In the genomic region with DNA sequence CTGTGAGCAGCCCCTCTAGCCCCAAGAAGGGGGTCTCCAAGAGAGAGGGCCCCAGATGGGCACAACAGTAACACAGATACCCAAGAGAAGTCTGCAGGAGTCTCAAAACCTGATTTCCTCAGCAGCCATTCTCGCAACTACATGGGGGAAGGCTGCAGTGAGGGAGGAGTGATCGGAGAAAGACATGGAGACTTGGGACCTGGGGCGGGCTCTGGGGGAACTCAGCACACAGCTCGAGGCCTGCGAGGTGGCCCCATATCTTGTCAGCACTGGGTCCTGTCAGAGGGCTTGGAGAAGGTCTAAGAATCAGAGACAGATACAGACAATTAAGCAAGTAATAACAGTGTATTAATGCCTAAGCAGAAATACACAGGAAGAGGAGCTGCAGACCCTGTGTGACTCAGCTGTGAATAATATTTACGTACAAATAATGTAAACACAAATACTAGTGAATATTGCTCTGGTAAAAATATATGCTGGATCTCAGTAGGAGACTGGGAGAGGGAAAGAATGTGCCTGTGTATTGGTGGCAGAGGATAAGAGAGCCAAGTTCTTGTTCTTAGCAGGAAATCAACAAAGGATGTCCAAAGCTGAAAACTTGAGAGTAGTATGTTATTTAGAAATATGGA, we compare ENCODE assay signal across 13 cellular contexts.
A peak's percentile ranks its signal among the peaks of the same experiment; 100 is the strongest.
DNase-seq lines count a peak whose midpoint lies in the region; ATAC-seq and TF ChIP-seq lines count a peak whose summit lies in the region.
"Had no signal": no experiment of that assay in that cellular context is flagged by ENCODE, and none has a peak within 500 bp of the region (broad histone marks: within the 10 kb centered on the region; RNA-seq: fewer than 3 reads in every experiment).

No MANE protein-coding gene starts in this region.

- WGBS in hepatocyte (ENCODE audit: low lambda C conversion rate, missing lambda C conversion rate) = 74% methylated on average over 6 of the region's 6 CpGs

- H3K27ac ChIP-seq in hepatocyte (peak overlapping the region; percentile 67), colonic mucosa (no peak overlapping the region)
- H3K27ac ChIP-seq: ovary, testis had no signal

- no peak overlapping the region for H3K9ac ChIP-seq in colonic mucosa (ENCODE audit: low read depth in 2 of 2, low read length in 2 of 2)

- no peak overlapping the region for H3K4me3 Mint-ChIP-seq in activated T-helper 17 cell treated with anti-CD3 and anti-CD28 coated beads, Interleukin-2, amount 50 U/mL, for 72 hours
- no peak overlapping the region for H3K4me3 Mint-ChIP-seq in stimulated activated effector memory CD8-positive, alpha-beta T cell treated with anti-CD3 and anti-CD28 coated beads, Interleukin-12 subunit alpha, Interleukin-12 subunit beta, amount 100 ng/mL, for 72 hours
- H3K4me3 Mint-ChIP-seq: activated CD4-positive, alpha-beta T cell treated with anti-CD3 and anti-CD28 coated beads, Interleukin-2, amount 10 ng/mL, durations not matched to agents 24 days and 14 days had no signal

- H4K20me1 ChIP-seq in hepatocyte (ENCODE audit: insufficient read depth, poor library complexity, severe bottlenecking) = peaks cover 5% of the 10 kb centered on the region

- TF ChIP-seq CTCF in hepatocyte (IDR thresholded peaks at IDR 0.05; ENCODE audit: poor library complexity) (no peak), colonic mucosa (IDR thresholded peaks at IDR 0.05) (no peak)

- peaks cover 4% of the 10 kb centered on the region for H3K4me1 Mint-ChIP-seq in activated T-helper 17 cell treated with anti-CD3 and anti-CD28 coated beads, Interleukin-2, amount 50 U/mL, for 72 hours
- H3K4me1 Mint-ChIP-seq in stimulated activated effector memory CD8-positive, alpha-beta T cell treated with anti-CD3 and anti-CD28 coated beads, Interleukin-12 subunit alpha, Interleukin-12 subunit beta, amount 100 ng/mL, for 72 hours = peaks cover 14% of the 10 kb centered on the region
- H3K4me1 Mint-ChIP-seq: activated CD4-positive, alpha-beta T cell treated with anti-CD3 and anti-CD28 coated beads, Interleukin-2, amount 10 ng/mL, durations not matched to agents 24 days and 14 days had no signal

- no peak for ATAC-seq in activated naive CD4-positive, alpha-beta T cell treated with anti-CD3 and anti-CD28 coated beads, Interleukin-2, amount 50 U/mL, for 72 hours
- ATAC-seq in activated T-helper 17 cell treated with anti-CD3 and anti-CD28 coated beads, Interleukin-2, amount 50 U/mL, for 72 hours (replicated peaks) = no peak
- ATAC-seq in stimulated activated effector memory CD8-positive, alpha-beta T cell treated with anti-CD3 and anti-CD28 coated beads, Interleukin-12 subunit alpha, Interleukin-12 subunit beta, amount 100 ng/mL, for 72 hours = no peak
- no peak for ATAC-seq in GM18861 (IDR thresholded peaks at IDR 0.05; ENCODE audit: unreplicated experiment)

- H3K9me3 Mint-ChIP-seq in activated naive CD4-positive, alpha-beta T cell treated with anti-CD3 and anti-CD28 coated beads, Interleukin-2, amount 50 U/mL, for 72 hours = peaks cover 6 to 11% of the 10 kb centered on the region in 2 donors
- H3K9me3 Mint-ChIP-seq in activated T-helper 17 cell treated with anti-CD3 and anti-CD28 coated beads, Interleukin-2, amount 50 U/mL, for 72 hours = peaks cover 4% of the 10 kb centered on the region
- H3K9me3 Mint-ChIP-seq in stimulated activated effector memory CD8-positive, alpha-beta T cell treated with anti-CD3 and anti-CD28 coated beads, Interleukin-12 subunit alpha, Interleukin-12 subunit beta, amount 100 ng/mL, for 72 hours = no peaks in the 10 kb centered on the region
- H3K9me3 Mint-ChIP-seq: activated CD4-positive, alpha-beta T cell treated with anti-CD3 and anti-CD28 coated beads, Interleukin-2, amount 10 ng/mL, durations not matched to agents 24 days and 14 days had no signal

- H3K4me1 ChIP-seq in hepatocyte (ENCODE audit: insufficient read depth) (no peaks in the 10 kb centered on the region), colonic mucosa (no peaks in the 10 kb centered on the region)
- H3K4me1 ChIP-seq: testis had no signal

- H3K4me3 ChIP-seq in hepatocyte (no peak overlapping the region), colonic mucosa (no peak overlapping the region)
- H3K4me3 ChIP-seq: ovary, testis had no signal

- H3K27ac Mint-ChIP-seq in activated naive CD4-positive, alpha-beta T cell treated with anti-CD3 and anti-CD28 coated beads, Interleukin-2, amount 50 U/mL, for 72 hours = peak overlapping the region; percentile 41 to 79
- peak overlapping the region; percentile 44 for H3K27ac Mint-ChIP-seq in activated T-helper 17 cell treated with anti-CD3 and anti-CD28 coated beads, Interleukin-2, amount 50 U/mL, for 72 hours
- peak overlapping the region; percentile 63 for H3K27ac Mint-ChIP-seq in stimulated activated effector memory CD8-positive, alpha-beta T cell treated with anti-CD3 and anti-CD28 coated beads, Interleukin-12 subunit alpha, Interleukin-12 subunit beta, amount 100 ng/mL, for 72 hours
- H3K27ac Mint-ChIP-seq: activated CD4-positive, alpha-beta T cell treated with anti-CD3 and anti-CD28 coated beads, Interleukin-2, amount 10 ng/mL, durations not matched to agents 24 days and 14 days had no signal

- intact Hi-C loops in colonic mucosa (cut with DNase I) = no loop called here

- no peaks in the 10 kb centered on the region for H3K79me2 ChIP-seq in hepatocyte

- H3K27me3 ChIP-seq in hepatocyte (no peaks in the 10 kb centered on the region), colonic mucosa (no peaks in the 10 kb centered on the region)
- H3K27me3 ChIP-seq: ovary, testis had no signal

- H3K4me2 ChIP-seq in hepatocyte = no peak overlapping the region

- H2AFZ ChIP-seq in hepatocyte = no peak overlapping the region

- H3K36me3 Mint-ChIP-seq in activated naive CD4-positive, alpha-beta T cell treated with anti-CD3 and anti-CD28 coated beads, Interleukin-2, amount 50 U/mL, for 72 hours = peaks cover 0 to 6% of the 10 kb centered on the region in 2 donors
- H3K36me3 Mint-ChIP-seq in activated T-helper 17 cell treated with anti-CD3 and anti-CD28 coated beads, Interleukin-2, amount 50 U/mL, for 72 hours (ENCODE audit: low read depth) = peaks cover 27% of the 10 kb centered on the region
- peaks cover 37% of the 10 kb centered on the region for H3K36me3 Mint-ChIP-seq in stimulated activated effector memory CD8-positive, alpha-beta T cell treated with anti-CD3 and anti-CD28 coated beads, Interleukin-12 subunit alpha, Interleukin-12 subunit beta, amount 100 ng/mL, for 72 hours

- H3K36me3 ChIP-seq in hepatocyte (replicated peaks; ENCODE audit: insufficient read depth, low read depth) = no peaks in the 10 kb centered on the region
- H3K36me3 ChIP-seq in colonic mucosa = no peaks in the 10 kb centered on the region
- H3K36me3 ChIP-seq: ovary had no signal

- no peaks in the 10 kb centered on the region for H3K27me3 Mint-ChIP-seq in activated T-helper 17 cell treated with anti-CD3 and anti-CD28 coated beads, Interleukin-2, amount 50 U/mL, for 72 hours
- H3K27me3 Mint-ChIP-seq: activated CD4-positive, alpha-beta T cell treated with anti-CD3 and anti-CD28 coated beads, Interleukin-2, amount 10 ng/mL, durations not matched to agents 24 days and 14 days had no signal

- H3K9me3 ChIP-seq in hepatocyte (ENCODE audit: low read depth) (no peaks in the 10 kb centered on the region), colonic mucosa (no peaks in the 10 kb centered on the region)
- H3K9me3 ChIP-seq: ovary, testis had no signal

- no peak for DNase-seq in activated naive CD4-positive, alpha-beta T cell treated with anti-CD3 and anti-CD28 coated beads, Interleukin-2, amount 50 U/mL, for 72 hours (ENCODE audit: low spot score in 2 of 2)
- no peak for DNase-seq in activated naive CD4-positive, alpha-beta T cell treated with Interleukin-2 at 50 U/mL for 16 hours
- no peak for DNase-seq in hepatocyte (ENCODE audit: low spot score)
- DNase-seq in stimulated activated effector memory CD8-positive, alpha-beta T cell treated with anti-CD3 and anti-CD28 coated beads, Interleukin-12 subunit alpha, Interleukin-12 subunit beta, amount 100 ng/mL, for 72 hours (ENCODE audit: low spot score in 2 of 2) = no peak
- no peak for DNase-seq in ecto neural progenitor cell (ENCODE audit: low spot score)
- DNase-seq in colonic mucosa = no peak
- DNase-seq: activated CD4-positive, alpha-beta T cell treated with anti-CD3 and anti-CD28 coated beads, Interleukin-2, amount 10 ng/mL, durations not matched to agents 24 days and 14 days; NCI-H187 treated with DMSO at 0.1 percent for 48 hours; NCI-H526 treated with DMSO at 0.1 percent for 48 hours; ovary; testis had no signal

- H3K9me2 ChIP-seq in hepatocyte (replicated peaks; ENCODE audit: insufficient read depth) = no peaks in the 10 kb centered on the region
